Comparison of ENCODE assay signal across 8 cellular contexts in genomic region chr22:43151251-43152000, GRCh38. TPM values are rescaled to one million over a fixed set of nuclear protein-coding genes. Genes with fewer than 3 reads are reported as not detected.
DNase-seq lines count a peak whose midpoint lies in the region; FAIRE-seq and TF ChIP-seq lines count a peak whose summit lies in the region.

TSS of gene TSPO (plus strand) at chr22:43151559. CDS start at chr22:43159239, 7,680 bp downstream.

- H3K27ac Mint-ChIP-seq in activated naive CD4-positive, alpha-beta T cell treated with anti-CD3 and anti-CD28 coated beads, Interleukin-2, amount 50 U/mL, for 24 hours, result peak within 1 kb of the TSS; percentile 85

- no peaks in the 10 kb centered on the region for H3K9me3 Mint-ChIP-seq in activated naive CD4-positive, alpha-beta T cell treated with anti-CD3 and anti-CD28 coated beads, Interleukin-2, amount 50 U/mL, for 24 hours

- H3K27ac ChIP-seq in temporal lobe (ENCODE audit: low read depth, low read length), result peak within 1 kb of the TSS; percentile 30

- H3K4me3 Mint-ChIP-seq in activated naive CD4-positive, alpha-beta T cell treated with anti-CD3 and anti-CD28 coated beads, Interleukin-2, amount 50 U/mL, for 24 hours, result peak within 1 kb of the TSS; percentile 92

- FAIRE-seq in GM19239 (lab: Jason Lieb, UNC), result no peak

- peaks cover 29% of the 10 kb centered on the region for H3K4me1 Mint-ChIP-seq in activated naive CD4-positive, alpha-beta T cell treated with anti-CD3 and anti-CD28 coated beads, Interleukin-2, amount 50 U/mL, for 24 hours

- in situ Hi-C loops in ACHN (cut with HindIII; ENCODE audit: low pct_ligation_motif_present, low pct_unique_long_range_greater_than_20kb, low sequenced_read_pairs), result no loop called here

- peak; percentile 48 for DNase-seq in ACHN
- DNase-seq in GM19239 (ENCODE audit: insufficient read length, low spot score), result peak; percentile 59
- no peak for DNase-seq in glomerular endothelial cell (ENCODE audit: extremely low read depth, low read depth, low spot score)
- peak in 53 of 56 donors; percentile 17 to 90 (median 67) for DNase-seq in nucleus accumbens (lab: John Stamatoyannopoulos, UW)
- DNase-seq in KG1 (lab: John Stamatoyannopoulos, UW), result no peak

- H3K27me3 Mint-ChIP-seq in activated naive CD4-positive, alpha-beta T cell treated with anti-CD3 and anti-CD28 coated beads, Interleukin-2, amount 50 U/mL, for 24 hours, result no peaks in the 10 kb centered on the region

- no peaks in the 10 kb centered on the region for H3K36me3 Mint-ChIP-seq in activated naive CD4-positive, alpha-beta T cell treated with anti-CD3 and anti-CD28 coated beads, Interleukin-2, amount 50 U/mL, for 24 hours

- TF ChIP-seq POLR2A in Raji (IDR thresholded peaks at IDR 0.05; ENCODE audit: insufficient read depth, low read depth, low read length), result peak; percentile 47; the same call in 1 of the 2 replicates

RNA-seq across cellular contexts. Expression of gene TSPO, which starts in this region (rescaled TPM):
- total RNA-seq in glomerular endothelial cell, result 682 and 1,000 TPM in 2 replicates
- 29.3 TPM for total RNA-seq in temporal lobe

Comparison
In these comparisons a context has a peak if more than half of its experiments do, and no peak if none do; other contexts are left out.
1. RNA of gene TSPO (total RNA-seq): 682 to 1,000 TPM in glomerular endothelial cell; 29.3 TPM in temporal lobe (single experiment); every median in the first group is over 10 times any median in the second.
2. DNase-seq: peak in ACHN (single experiment), GM19239 (single experiment) and nucleus accumbens (53 of 56); none in glomerular endothelial cell (single experiment) and KG1 (single experiment).